Comparison of ENCODE assay signal across 10 cellular contexts in the genomic region with DNA sequence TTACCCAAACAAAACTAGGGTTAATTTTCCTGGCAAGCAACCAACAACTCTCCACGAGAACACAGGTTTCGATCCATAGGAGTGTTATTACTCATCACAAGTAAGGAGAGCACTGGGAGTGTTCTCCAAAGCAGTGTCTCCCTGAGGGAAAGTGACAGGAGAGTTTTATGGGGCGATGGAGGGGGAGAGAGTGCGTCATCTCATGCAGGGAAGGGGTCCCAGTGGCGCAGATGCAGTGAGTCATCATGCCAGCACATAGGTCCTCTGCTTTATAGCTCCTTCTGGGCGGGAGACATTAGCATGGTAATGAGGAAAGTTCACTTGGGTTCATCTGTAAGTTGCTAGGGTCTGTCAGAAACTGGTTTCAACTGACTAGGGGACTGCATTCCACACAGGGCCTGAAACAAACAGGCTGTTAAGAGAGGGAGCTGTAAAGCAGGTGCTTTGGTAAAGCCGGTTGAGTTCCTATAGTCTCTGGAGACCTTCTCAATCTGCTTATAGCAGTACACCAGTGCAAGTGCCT. TPM values are rescaled to one million over a fixed set of nuclear protein-coding genes. Genes with fewer than 3 reads are reported as not detected.
DNase-seq lines count a peak whose midpoint lies in the region; TF ChIP-seq lines count a peak whose summit lies in the region.
"Had no signal": no experiment of that assay in that cellular context is flagged by ENCODE, and none has a peak within 500 bp of the region (broad histone marks: within the 10 kb centered on the region; RNA-seq: fewer than 3 reads in every experiment).

No MANE protein-coding gene starts in this region.

- H3K27ac ChIP-seq in GM23248 (no peak overlapping the region), suprapubic skin (no peak overlapping the region)

- no peaks in the 10 kb centered on the region for H3K9me3 ChIP-seq in GM23248 (ENCODE audit: low read depth)
- no peaks in the 10 kb centered on the region for H3K9me3 ChIP-seq in NT2/D1 (ENCODE audit: insufficient read depth, low read length)
- H3K9me3 ChIP-seq in suprapubic skin = no peaks in the 10 kb centered on the region

- no peak overlapping the region for H2AFZ ChIP-seq in GM23248

- TF ChIP-seq CTCF in epithelial cell of proximal tubule (conservative IDR thresholded peaks at IDR 0.05; ENCODE audit: low read depth, low read length) (no peak), suprapubic skin (IDR thresholded peaks at IDR 0.05) (no peak)

- in situ Hi-C loops in GM23248 (cut with MboI) = loop anchor here (25.0 kb wide), 1 partner anchor 1372 kb away; the partner anchor contains the start of gene CPEB2

- H3K4me3 ChIP-seq in GM23248 (no peak overlapping the region), NT2/D1 (ENCODE audit: insufficient read length, low read depth) (no peak overlapping the region), epithelial cell of proximal tubule (ENCODE audit: low read depth, low read length) (no peak overlapping the region), suprapubic skin (no peak overlapping the region)

- H3K4me2 ChIP-seq in GM23248 (ENCODE audit: unreplicated experiment) = no peak overlapping the region

- H3K9ac ChIP-seq in GM23248 (no peak overlapping the region), NT2/D1 (ENCODE audit: insufficient read length, low read depth) (no peak overlapping the region)

- H3K9me2 ChIP-seq in GM23248 (ENCODE audit: insufficient read depth) = no peaks in the 10 kb centered on the region

- H3K4me1 ChIP-seq in GM23248 (ENCODE audit: insufficient read depth) = peaks cover 7% of the 10 kb centered on the region; the same call in 1 of the 2 replicates
- no peaks in the 10 kb centered on the region for H3K4me1 ChIP-seq in NT2/D1 (ENCODE audit: insufficient read depth, insufficient read length)
- no peaks in the 10 kb centered on the region for H3K4me1 ChIP-seq in suprapubic skin

- no peaks in the 10 kb centered on the region for H4K20me1 ChIP-seq in GM23248 (ENCODE audit: insufficient read depth)

- 13 to 14% methylated on average over 7 of the region's 7 CpGs for WGBS in GM23248 (ENCODE audit: low coverage in 1 of 2, low lambda C conversion rate in 2 of 2, missing lambda C conversion rate in 2 of 2), 2 experiments
- WGBS in suprapubic skin = 21% methylated on average over 7 of the region's 7 CpGs

- no peak for TF ChIP-seq EP300 in suprapubic skin (IDR thresholded peaks at IDR 0.05)

- H3K36me3 ChIP-seq in GM23248 (ENCODE audit: low read depth) (no peaks in the 10 kb centered on the region), NT2/D1 (ENCODE audit: insufficient read depth, insufficient read length, low read length) (no peaks in the 10 kb centered on the region), suprapubic skin (no peaks in the 10 kb centered on the region)

- H3F3A ChIP-seq in GM23248 (ENCODE audit: insufficient read depth) = no peaks in the 10 kb centered on the region

- no peak for TF ChIP-seq POLR2A in suprapubic skin (IDR thresholded peaks at IDR 0.05)

- DNase-seq in GM23248 (peak; percentile 44), NT2/D1 (ENCODE audit: low read depth, low spot score) (peak; percentile 77), epithelial cell of proximal tubule (ENCODE audit: low read depth) (peak; percentile 25), renal cortical epithelial cell (ENCODE audit: low read depth) (peak; percentile 95), NCI-H2081 treated with DMSO at 0.1 percent for 48 hours (lab: John Stamatoyannopoulos, UW) (no peak), suprapubic skin (ENCODE audit: low spot score in 2 of 2) (no peak)
- no peak for DNase-seq in activated CD4-positive, CD25-positive, alpha-beta regulatory T cell (lab: John Stamatoyannopoulos, UW)
- no peak for DNase-seq in effector CD4-positive, alpha-beta T cell
- DNase-seq: NCI-H1436 treated with DMSO at 0.1 percent for 48 hours, T-cell had no signal

- no peaks in the 10 kb centered on the region for H3K79me2 ChIP-seq in GM23248 (ENCODE audit: insufficient read depth)

- H3K27me3 ChIP-seq in GM23248 (replicated peaks; ENCODE audit: insufficient read depth) (no peaks in the 10 kb centered on the region), NT2/D1 (ENCODE audit: insufficient read depth, insufficient read length) (no peaks in the 10 kb centered on the region), suprapubic skin (peaks cover 7% of the 10 kb centered on the region)

RNA-seq across cellular contexts. Expression of gene BOD1L1, which starts 12.7 kb away (rescaled TPM):
- 16.5 and 17.3 TPM in 2 replicates for total RNA-seq in GM23248 (2014; rRNA removed; shearing (Covaris generic))
- 6.3 and 6.6 TPM in 2 replicates for polyA plus RNA-seq in GM23248 (2016; fragmentation: Nextera tagmentation; extraction: Ambion mirVana)
- 12.7 and 20.6 TPM in 2 replicates for total RNA-seq in epithelial cell of proximal tubule
- 20.7 and 63.0 TPM in 2 replicates for total RNA-seq in renal cortical epithelial cell
- 10 to 100 TPM; 26.5 to 78.0 (median 36.5) TPM for total RNA-seq in suprapubic skin

Comparison
In these comparisons a context has a peak if more than half of its experiments do, and no peak if none do; other contexts are left out.
1. DNase-seq: peak in GM23248 (single experiment), NT2/D1 (single experiment), epithelial cell of proximal tubule (single experiment) and renal cortical epithelial cell (single experiment); none in activated CD4-positive, CD25-positive, alpha-beta regulatory T cell (0 of 4), NCI-H2081 treated with DMSO at 0.1 percent for 48 hours (single experiment), suprapubic skin (0 of 2) and effector CD4-positive, alpha-beta T cell (single experiment).